In genomic region chr1:167250482-167250881, GRCh38 we compare ENCODE assay signal across 32 cellular contexts.
"Had no signal": no experiment of that assay in that cellular context is flagged by ENCODE, and none has a peak within 500 bp of the region (broad histone marks: within the 10 kb centered on the region; RNA-seq: fewer than 3 reads in every experiment).

No MANE protein-coding gene starts in this region.

- H3K27ac ChIP-seq: ascending aorta, breast epithelium, cardiac muscle cell, colonic mucosa, epithelial cell of prostate, gastroesophageal sphincter, heart right ventricle, VCaP had no signal

- H3K27me3 Mint-ChIP-seq: activated CD4-positive, alpha-beta memory T cell treated with anti-CD3 and anti-CD28 coated beads, Interleukin-2, amount 10 ng/mL, durations not matched to agents 7 days and 5 days; activated CD4-positive, alpha-beta T cell treated with anti-CD3 and anti-CD28 coated beads, Interleukin-2, amount 10 ng/mL, durations not matched to agents 7 days and 5 days; activated naive CD4-positive, alpha-beta T cell treated with anti-CD3 and anti-CD28 coated beads, Interleukin-2, amount 10 ng/mL, durations not matched to agents 7 days and 5 days; activated naive CD8-positive, alpha-beta T cell treated with anti-CD3 and anti-CD28 coated beads, Interleukin-2, amount 10 ng/mL, durations not matched to agents 7 days and 5 days; activated T-cell treated with anti-CD3 and anti-CD28 coated beads, Interleukin-2, amount 50 U/mL, for 24 hours; brain had no signal

- H3K27ac Mint-ChIP-seq: activated CD4-positive, alpha-beta memory T cell treated with anti-CD3 and anti-CD28 coated beads, Interleukin-2, amount 10 ng/mL, durations not matched to agents 7 days and 5 days; activated CD4-positive, alpha-beta T cell treated with anti-CD3 and anti-CD28 coated beads, Interleukin-2, amount 10 ng/mL, durations not matched to agents 7 days and 5 days; activated naive CD4-positive, alpha-beta T cell treated with anti-CD3 and anti-CD28 coated beads, Interleukin-2, amount 10 ng/mL, durations not matched to agents 7 days and 5 days; activated naive CD4-positive, alpha-beta T cell treated with anti-CD3 and anti-CD28 coated beads, Interleukin-2, amount 50 U/mL, for 72 hours; activated naive CD8-positive, alpha-beta T cell treated with anti-CD3 and anti-CD28 coated beads, Interleukin-2, amount 10 ng/mL, durations not matched to agents 7 days and 5 days; activated T-cell treated with anti-CD3 and anti-CD28 coated beads, Interleukin-2, amount 50 U/mL, for 24 hours; activated T-cell treated with anti-CD3 and anti-CD28 coated beads, Interleukin-2, amount 50 U/mL, for 72 hours; brain; WTC11 had no signal

- ATAC-seq: gastroesophageal sphincter, heart right ventricle, WTC11 had no signal

- FAIRE-seq: endometrium, endothelial cell of umbilical vein had no signal

- H3K4me3 Mint-ChIP-seq: activated CD4-positive, alpha-beta memory T cell treated with anti-CD3 and anti-CD28 coated beads, Interleukin-2, amount 10 ng/mL, durations not matched to agents 7 days and 5 days; activated CD4-positive, alpha-beta T cell treated with anti-CD3 and anti-CD28 coated beads, Interleukin-2, amount 10 ng/mL, durations not matched to agents 7 days and 5 days; activated naive CD4-positive, alpha-beta T cell treated with anti-CD3 and anti-CD28 coated beads, Interleukin-2, amount 10 ng/mL, durations not matched to agents 7 days and 5 days; activated naive CD8-positive, alpha-beta T cell treated with anti-CD3 and anti-CD28 coated beads, Interleukin-2, amount 10 ng/mL, durations not matched to agents 7 days and 5 days; activated T-cell treated with anti-CD3 and anti-CD28 coated beads, Interleukin-2, amount 50 U/mL, for 24 hours; activated T-cell treated with anti-CD3 and anti-CD28 coated beads, Interleukin-2, amount 50 U/mL, for 72 hours; brain; WTC11 had no signal

- DNase-seq: activated CD4-positive, alpha-beta memory T cell treated with anti-CD3 and anti-CD28 coated beads, Interleukin-2, amount 10 ng/mL, durations not matched to agents 7 days and 5 days; activated CD4-positive, alpha-beta T cell treated with anti-CD3 and anti-CD28 coated beads for 1 hour; activated CD4-positive, alpha-beta T cell treated with anti-CD3 and anti-CD28 coated beads for 4 hours; activated CD4-positive, alpha-beta T cell treated with anti-CD3 and anti-CD28 coated beads, Interleukin-2, amount 10 ng/mL, durations not matched to agents 7 days and 5 days; activated CD4-positive, alpha-beta T cell treated with anti-CD3 and anti-CD28 coated beads, Interleukin-2, amount 50 U/mL, for 4 hours; activated CD8-positive, alpha-beta memory T cell treated with anti-CD3 and anti-CD28 coated beads, Interleukin-2, amount 50 U/mL, for 48 hours; activated gamma-delta T cell; activated naive CD4-positive, alpha-beta T cell; activated naive CD4-positive, alpha-beta T cell treated with anti-CD3 and anti-CD28 coated beads, Interleukin-2, amount 10 ng/mL, durations not matched to agents 7 days and 5 days; activated naive CD8-positive, alpha-beta T cell treated with anti-CD3 and anti-CD28 coated beads, Interleukin-2, amount 10 ng/mL, durations not matched to agents 7 days and 5 days; activated T-cell treated with anti-CD3 and anti-CD28 coated beads for 4 hours; activated T-cell treated with anti-CD3 and anti-CD28 coated beads, Interleukin-2, amount 50 U/mL, for 24 hours; activated T-cell treated with anti-CD3 and anti-CD28 coated beads, Interleukin-2, amount 50 U/mL, for 72 hours; central memory CD4-positive, alpha-beta T cell; cerebellar nuclear complex; colonic mucosa; effector CD8-positive, alpha-beta T cell; esophagus squamous epithelium; foreskin melanocyte; heart right ventricle; T-helper 2 cell had no signal

- H3K36me3 Mint-ChIP-seq: WTC11 had no signal

- H3K4me1 ChIP-seq: breast epithelium, colonic mucosa had no signal

- H3K9me3 Mint-ChIP-seq: activated CD4-positive, alpha-beta memory T cell treated with anti-CD3 and anti-CD28 coated beads, Interleukin-2, amount 10 ng/mL, durations not matched to agents 7 days and 5 days; activated naive CD4-positive, alpha-beta T cell treated with anti-CD3 and anti-CD28 coated beads, Interleukin-2, amount 10 ng/mL, durations not matched to agents 7 days and 5 days; activated naive CD8-positive, alpha-beta T cell treated with anti-CD3 and anti-CD28 coated beads, Interleukin-2, amount 10 ng/mL, durations not matched to agents 7 days and 5 days; activated T-cell treated with anti-CD3 and anti-CD28 coated beads, Interleukin-2, amount 50 U/mL, for 24 hours; activated T-cell treated with anti-CD3 and anti-CD28 coated beads, Interleukin-2, amount 50 U/mL, for 72 hours; brain; WTC11 had no signal

- H3K36me3 ChIP-seq: ascending aorta, breast epithelium, cardiac muscle cell, colonic mucosa, esophagus squamous epithelium, gastroesophageal sphincter, heart right ventricle had no signal

- H3K4me1 Mint-ChIP-seq: activated naive CD4-positive, alpha-beta T cell treated with anti-CD3 and anti-CD28 coated beads, Interleukin-2, amount 10 ng/mL, durations not matched to agents 7 days and 5 days had no signal

- H3K9me3 ChIP-seq: ascending aorta, breast epithelium, colonic mucosa, esophagus squamous epithelium, gastroesophageal sphincter, heart right ventricle had no signal

- H3K4me3 ChIP-seq: ascending aorta, breast epithelium, cardiac muscle cell, colonic mucosa, esophagus squamous epithelium, gastroesophageal sphincter, heart right ventricle had no signal
